In the genomic region with DNA sequence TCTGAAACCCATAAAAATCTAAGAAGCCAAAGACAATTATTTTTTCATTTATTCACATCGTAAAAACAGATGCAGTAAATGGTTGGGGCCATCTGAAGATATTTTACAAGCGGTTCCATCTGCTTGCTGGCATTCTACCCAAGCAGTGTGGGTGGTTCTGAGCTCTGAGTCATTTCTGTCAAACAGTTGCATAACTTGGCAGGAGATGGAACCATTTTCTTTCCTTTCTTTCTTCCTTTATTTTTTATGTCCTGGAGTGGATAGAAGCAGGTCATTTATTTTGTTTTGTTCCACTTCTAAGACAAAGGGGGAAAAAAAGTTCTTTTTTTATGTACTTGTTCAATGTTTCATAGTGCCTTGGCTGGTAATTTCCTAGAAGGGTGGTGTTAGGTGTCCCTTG, we compare ENCODE assay signal across 13 cellular contexts.
DNase-seq lines count a peak whose midpoint lies in the region; ATAC-seq and TF ChIP-seq lines count a peak whose summit lies in the region.
"Had no signal": no experiment of that assay in that cellular context is flagged by ENCODE, and none has a peak within 500 bp of the region (broad histone marks: within the 10 kb centered on the region; RNA-seq: fewer than 3 reads in every experiment).

No MANE protein-coding gene starts in this region.

- CTCF ChIA-PET in activated CD8-positive, alpha-beta T cell treated with anti-CD3 and anti-CD28 coated beads for 36 hours (lab: Charles Lee), result no interaction called here

- ATAC-seq in Right ventricle myocardium superior (ENCODE audit: poor library complexity), result peak; percentile 63
- ATAC-seq in activated CD8-positive, alpha-beta T cell treated with anti-CD3 and anti-CD28 coated beads for 36 hours, result no peak
- ATAC-seq in GM21529 (IDR thresholded peaks at IDR 0.05; ENCODE audit: unreplicated experiment), result no peak
- ATAC-seq: Panc1 had no signal

- H3K4me2 ChIP-seq in smooth muscle cell, result peak overlapping the region; percentile 34

- no peaks in the 10 kb centered on the region for H3K27me3 Mint-ChIP-seq in activated CD8-positive, alpha-beta T cell treated with anti-CD3 and anti-CD28 coated beads for 36 hours
- H3K27me3 Mint-ChIP-seq: activated CD4-positive, alpha-beta memory T cell treated with anti-CD3 and anti-CD28 coated beads for 36 hours; progenitor cell of endocrine pancreas had no signal

- intact Hi-C loops in Right ventricle myocardium superior (cut with DNase I), result no loop called here
- intact Hi-C loops in activated CD8-positive, alpha-beta T cell treated with anti-CD3 and anti-CD28 coated beads for 36 hours (cut with micrococcal nuclease), result no loop called here

- no peak for TF ChIP-seq CTCF in smooth muscle cell (IDR thresholded peaks at IDR 0.05; ENCODE audit: borderline replicate concordance, insufficient read depth, poor library complexity, severe bottlenecking)
- no peak for TF ChIP-seq CTCF in activated CD8-positive, alpha-beta T cell treated with anti-CD3 and anti-CD28 coated beads for 36 hours (IDR thresholded peaks at IDR 0.05)

- H3K4me1 Mint-ChIP-seq in activated CD8-positive, alpha-beta T cell treated with anti-CD3 and anti-CD28 coated beads for 36 hours (ENCODE audit: low read depth), result no peaks in the 10 kb centered on the region

- no peaks in the 10 kb centered on the region for H3K36me3 ChIP-seq in smooth muscle cell (ENCODE audit: low read depth)
- H3K36me3 ChIP-seq: cardiac muscle cell had no signal

- no peak overlapping the region for H3K4me3 ChIP-seq in smooth muscle cell
- H3K4me3 ChIP-seq: cardiac muscle cell had no signal

- no peak overlapping the region for H3K9ac ChIP-seq in smooth muscle cell (ENCODE audit: low read depth)

- DNase-seq in H4 (ENCODE audit: low spot score) (peak; percentile 75), T1000 (lab: John Stamatoyannopoulos, UW) (peak; percentile 17), Right ventricle myocardium superior (peak; percentile 42), smooth muscle cell (lab: John Stamatoyannopoulos, UW; ENCODE audit: unreplicated experiment) (no peak), NCI-H69 (lab: John Stamatoyannopoulos, UW) (no peak), NCI-H82 treated with DMSO at 0.1 percent for 48 hours (lab: John Stamatoyannopoulos, UW; ENCODE audit: unreplicated experiment) (no peak)
- no peak for DNase-seq in activated CD8-positive, alpha-beta T cell treated with anti-CD3 and anti-CD28 coated beads for 36 hours
- DNase-seq: activated CD4-positive, alpha-beta memory T cell treated with anti-CD3 and anti-CD28 coated beads for 36 hours; stimulated activated CD8-positive, alpha-beta memory T cell treated with anti-CD3 and anti-CD28 coated beads, Interleukin-4, amount 100 ng/mL, for 48 hours had no signal

- WGBS in smooth muscle cell (ENCODE audit: low lambda C conversion rate), result 28% methylated on average over 2 of the region's 2 CpGs

- no peaks in the 10 kb centered on the region for H3K9me3 ChIP-seq in smooth muscle cell (replicated peaks; ENCODE audit: low read depth)

- H3K79me2 ChIP-seq in smooth muscle cell (ENCODE audit: low read depth), result no peaks in the 10 kb centered on the region

- H4K20me1 ChIP-seq in smooth muscle cell (ENCODE audit: low read depth), result no peaks in the 10 kb centered on the region

- H3K27me3 ChIP-seq in smooth muscle cell (ENCODE audit: low read depth), result no peaks in the 10 kb centered on the region
- H3K27me3 ChIP-seq: cardiac muscle cell had no signal

- H3K4me1 ChIP-seq in smooth muscle cell (ENCODE audit: low read depth), result no peaks in the 10 kb centered on the region

- H3K36me3 Mint-ChIP-seq in activated CD8-positive, alpha-beta T cell treated with anti-CD3 and anti-CD28 coated beads for 36 hours (ENCODE audit: low read depth), result no peaks in the 10 kb centered on the region
- H3K36me3 Mint-ChIP-seq: activated CD4-positive, alpha-beta memory T cell treated with anti-CD3 and anti-CD28 coated beads for 36 hours had no signal

- peaks cover 20% of the 10 kb centered on the region for H3K9me3 Mint-ChIP-seq in activated CD8-positive, alpha-beta T cell treated with anti-CD3 and anti-CD28 coated beads for 36 hours

- POLR2A ChIA-PET in activated CD8-positive, alpha-beta T cell treated with anti-CD3 and anti-CD28 coated beads for 36 hours (lab: Charles Lee), result no interaction called here

- no peak overlapping the region for H3K27ac ChIP-seq in smooth muscle cell (ENCODE audit: low read depth)
- H3K27ac ChIP-seq: cardiac muscle cell had no signal

- H3F3A ChIP-seq in smooth muscle cell (ENCODE audit: low read depth), result no peaks in the 10 kb centered on the region

- peak overlapping the region; percentile 43 for H2AFZ ChIP-seq in smooth muscle cell (ENCODE audit: low read depth)

- H3K4me3 Mint-ChIP-seq in activated CD8-positive, alpha-beta T cell treated with anti-CD3 and anti-CD28 coated beads for 36 hours, result no peak overlapping the region
- H3K4me3 Mint-ChIP-seq: activated CD4-positive, alpha-beta memory T cell treated with anti-CD3 and anti-CD28 coated beads for 36 hours had no signal

- H3K27ac Mint-ChIP-seq in activated CD8-positive, alpha-beta T cell treated with anti-CD3 and anti-CD28 coated beads for 36 hours, result no peak overlapping the region
- H3K27ac Mint-ChIP-seq: activated CD4-positive, alpha-beta memory T cell treated with anti-CD3 and anti-CD28 coated beads for 36 hours; progenitor cell of endocrine pancreas had no signal

Comparison
In these comparisons a context has a peak if more than half of its experiments do, and no peak if none do; other contexts are left out.
1. DNase-seq: peak in H4 (single experiment), T1000 (single experiment) and Right ventricle myocardium superior (single experiment); none in smooth muscle cell (single experiment), activated CD8-positive, alpha-beta T cell treated with anti-CD3 and anti-CD28 coated beads for 36 hours (single experiment), NCI-H69 (single experiment) and NCI-H82 treated with DMSO at 0.1 percent for 48 hours (single experiment).